In the genomic region with DNA sequence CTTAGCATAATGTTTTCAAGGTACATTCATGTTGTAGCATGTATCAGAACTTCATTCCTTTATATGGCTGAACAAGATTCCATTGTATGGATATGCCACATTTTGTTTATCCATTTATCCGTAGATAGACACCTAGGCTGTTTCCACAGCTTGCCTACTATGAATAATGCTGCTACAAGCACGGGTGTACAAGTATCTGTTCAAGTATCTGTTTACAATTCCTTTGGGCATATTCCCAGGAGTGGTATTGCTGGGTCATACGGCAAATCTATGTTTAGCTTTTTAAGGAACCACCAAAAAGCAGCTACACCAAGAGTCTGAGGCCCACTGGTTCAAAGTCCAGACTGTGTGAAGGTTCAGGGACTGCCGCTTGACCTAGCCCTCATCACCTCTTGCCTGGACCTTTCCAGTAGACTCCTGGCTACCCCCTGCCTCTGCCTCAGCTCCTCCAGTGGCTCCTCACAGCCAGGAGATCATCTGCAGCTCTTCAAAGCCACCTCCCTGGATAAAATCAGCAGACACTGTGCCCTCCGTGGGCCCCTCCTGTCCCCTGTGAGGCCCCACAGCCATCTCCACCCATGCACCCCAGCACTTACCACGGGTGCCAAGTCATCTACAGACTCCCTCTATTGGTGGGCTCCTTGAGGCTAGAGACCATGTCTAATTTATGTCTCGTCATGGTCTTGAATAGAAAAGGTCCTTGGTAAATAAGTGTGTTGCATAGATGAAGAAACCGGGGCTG, we compare ENCODE assay signal across 15 cellular contexts.
A peak's percentile ranks its signal among the peaks of the same experiment; 100 is the strongest.
DNase-seq lines count a peak whose midpoint lies in the region; ATAC-seq and TF ChIP-seq lines count a peak whose summit lies in the region.
"Had no signal": no experiment of that assay in that cellular context is flagged by ENCODE, and none has a peak within 500 bp of the region (broad histone marks: within the 10 kb centered on the region; RNA-seq: fewer than 3 reads in every experiment).

No MANE protein-coding gene starts in this region.

- H3K4me3 ChIP-seq in HEK293 (ENCODE audit: low read depth, low read length): no peak overlapping the region
- H3K4me3 ChIP-seq in hepatocyte: no peak overlapping the region
- H3K4me3 ChIP-seq in gastrocnemius medialis: no peak overlapping the region
- no peak overlapping the region for H3K4me3 ChIP-seq in colonic mucosa
- H3K4me3 ChIP-seq: ovary, stomach had no signal

- intact Hi-C loops in gastrocnemius medialis (cut with DNase I; ENCODE audit: low total_unique reads) (loop anchor here (10.0 kb wide), 1 partner anchor 224 kb away; no protein-coding TSS in a partner anchor), colonic mucosa (cut with DNase I) (no loop called here)

- POLR2A ChIA-PET in HEK293 (lab: Yijun Ruan, JAX): no interaction called here

- in situ Hi-C loops in gastrocnemius medialis (cut with MboI; ENCODE audit: low sequenced_read_pairs in 4 of 4): loop anchor here in 2 of 4 donors (10.0 to 25.0 kb wide), 2 partner anchors 144 to 146 kb away; no protein-coding TSS in a partner anchor

- H2AFZ ChIP-seq in hepatocyte: no peak overlapping the region

- TF ChIP-seq POLR2A in gastrocnemius medialis (IDR thresholded peaks at IDR 0.05): peak; percentile 55 to 87

- H4K20me1 ChIP-seq in hepatocyte (ENCODE audit: insufficient read depth, poor library complexity, severe bottlenecking): no peaks in the 10 kb centered on the region

- DNase-seq in caudate nucleus (lab: John Stamatoyannopoulos, UW) (peak in 1 of 61 donors; percentile 5), hepatocyte (ENCODE audit: low spot score) (no peak), gastrocnemius medialis (peak; percentile 55 to 57), NCI-H82 treated with DMSO at 0.1 percent for 48 hours (lab: John Stamatoyannopoulos, UW; ENCODE audit: unreplicated experiment) (no peak), AML-193 (lab: John Stamatoyannopoulos, UW) (no peak), colonic mucosa (no peak), NCI-H1694 (lab: John Stamatoyannopoulos, UW) (no peak)
- DNase-seq: activated CD4-positive, CD25-positive, alpha-beta regulatory T cell; effector CD4-positive, alpha-beta T cell; MV-4-11; NCI-H2029 treated with DMSO at 0.1 percent for 48 hours; stomach; T-cell had no signal

- H3K9me3 ChIP-seq in HEK293 (ENCODE audit: control insufficient read depth, insufficient read depth, low read depth, low read length) (no peaks in the 10 kb centered on the region), hepatocyte (ENCODE audit: low read depth) (no peaks in the 10 kb centered on the region), gastrocnemius medialis (no peaks in the 10 kb centered on the region), colonic mucosa (no peaks in the 10 kb centered on the region)
- H3K9me3 ChIP-seq: ovary, stomach had no signal

- H3K9ac ChIP-seq in colonic mucosa (ENCODE audit: low read depth in 2 of 2, low read length in 2 of 2): no peak overlapping the region

- no peaks in the 10 kb centered on the region for H3K79me2 ChIP-seq in hepatocyte

- no peaks in the 10 kb centered on the region for H3K27me3 ChIP-seq in hepatocyte
- no peaks in the 10 kb centered on the region for H3K27me3 ChIP-seq in gastrocnemius medialis
- H3K27me3 ChIP-seq in colonic mucosa: no peaks in the 10 kb centered on the region
- H3K27me3 ChIP-seq: ovary, stomach had no signal

- ATAC-seq in gastrocnemius medialis: peak; percentile 69 to 85
- ATAC-seq: T-cell had no signal

- no peak for TF ChIP-seq CTCF in HEK293 (tag by site-specific recombination; IDR thresholded peaks at IDR 0.05)
- no peak for TF ChIP-seq CTCF in hepatocyte (IDR thresholded peaks at IDR 0.05; ENCODE audit: poor library complexity)
- TF ChIP-seq CTCF in gastrocnemius medialis (IDR thresholded peaks at IDR 0.05 in 4 of 5, conservative IDR thresholded peaks at IDR 0.05 in 1 of 5): no peak
- no peak for TF ChIP-seq CTCF in colonic mucosa (IDR thresholded peaks at IDR 0.05)

- H3K36me3 ChIP-seq in HEK293 (ENCODE audit: control insufficient read depth in 2 of 2, insufficient read depth in 1 of 2, low read length in 2 of 2): no peaks in the 10 kb centered on the region
- H3K36me3 ChIP-seq in hepatocyte (replicated peaks; ENCODE audit: insufficient read depth, low read depth): no peaks in the 10 kb centered on the region
- H3K36me3 ChIP-seq in gastrocnemius medialis: no peaks in the 10 kb centered on the region
- no peaks in the 10 kb centered on the region for H3K36me3 ChIP-seq in colonic mucosa
- H3K36me3 ChIP-seq: ovary, stomach had no signal

- H3K27ac ChIP-seq in HEK293 (ENCODE audit: extremely low read depth, low read depth, low read length): no peak overlapping the region
- H3K27ac ChIP-seq in caudate nucleus (ENCODE audit: low read depth, low read length): peak overlapping the region; percentile 86
- H3K27ac ChIP-seq in hepatocyte: no peak overlapping the region
- peak overlapping the region; percentile 93 to 98 (median 96) for H3K27ac ChIP-seq in gastrocnemius medialis
- H3K27ac ChIP-seq in colonic mucosa: no peak overlapping the region
- H3K27ac ChIP-seq: ovary had no signal

- H3K9me2 ChIP-seq in hepatocyte (replicated peaks; ENCODE audit: insufficient read depth): no peaks in the 10 kb centered on the region

- CTCF ChIA-PET in HEK293 (lab: Yijun Ruan, JAX): no interaction called here

- 55% methylated on average over 8 of the region's 8 CpGs for WGBS in hepatocyte (ENCODE audit: low lambda C conversion rate, missing lambda C conversion rate)

- H3K4me1 ChIP-seq in HEK293 (ENCODE audit: control insufficient read depth, insufficient read depth, low read length) (no peaks in the 10 kb centered on the region), hepatocyte (ENCODE audit: insufficient read depth) (peaks cover 24% of the 10 kb centered on the region), gastrocnemius medialis (peaks cover 57 to 70% of the 10 kb centered on the region in 2 donors), colonic mucosa (no peaks in the 10 kb centered on the region)

- H3K4me2 ChIP-seq in hepatocyte: peak overlapping the region; percentile 32

TF ChIP-seq in HEK293, 187 proteins besides CTCF, POLR2A, EP300 and RAD21:
- TF ChIP-seq ZNF335 (tag by site-specific recombination; conservative IDR thresholded peaks at IDR 0.05) (no peak), ZNF692 (tag by site-specific recombination; IDR thresholded peaks at IDR 0.05) (0 out of 2 replicates have a peak, but pooled peaks have one; percentile 16), ZNF155 (tag by site-specific recombination; IDR thresholded peaks at IDR 0.05) (no peak), ZNF549 (tag by site-specific recombination; IDR thresholded peaks at IDR 0.05) (no peak), YY1 (tag by site-specific recombination; IDR thresholded peaks at IDR 0.05) (no peak), ZNF214 (tag by site-specific recombination; IDR thresholded peaks at IDR 0.05; ENCODE audit: borderline replicate concordance) (no peak), IKZF3 (tag by site-specific recombination; IDR thresholded peaks at IDR 0.05) (no peak), ZNF677 (tag by site-specific recombination; IDR thresholded peaks at IDR 0.05) (no peak)
- TF ChIP-seq, protein P1, sequence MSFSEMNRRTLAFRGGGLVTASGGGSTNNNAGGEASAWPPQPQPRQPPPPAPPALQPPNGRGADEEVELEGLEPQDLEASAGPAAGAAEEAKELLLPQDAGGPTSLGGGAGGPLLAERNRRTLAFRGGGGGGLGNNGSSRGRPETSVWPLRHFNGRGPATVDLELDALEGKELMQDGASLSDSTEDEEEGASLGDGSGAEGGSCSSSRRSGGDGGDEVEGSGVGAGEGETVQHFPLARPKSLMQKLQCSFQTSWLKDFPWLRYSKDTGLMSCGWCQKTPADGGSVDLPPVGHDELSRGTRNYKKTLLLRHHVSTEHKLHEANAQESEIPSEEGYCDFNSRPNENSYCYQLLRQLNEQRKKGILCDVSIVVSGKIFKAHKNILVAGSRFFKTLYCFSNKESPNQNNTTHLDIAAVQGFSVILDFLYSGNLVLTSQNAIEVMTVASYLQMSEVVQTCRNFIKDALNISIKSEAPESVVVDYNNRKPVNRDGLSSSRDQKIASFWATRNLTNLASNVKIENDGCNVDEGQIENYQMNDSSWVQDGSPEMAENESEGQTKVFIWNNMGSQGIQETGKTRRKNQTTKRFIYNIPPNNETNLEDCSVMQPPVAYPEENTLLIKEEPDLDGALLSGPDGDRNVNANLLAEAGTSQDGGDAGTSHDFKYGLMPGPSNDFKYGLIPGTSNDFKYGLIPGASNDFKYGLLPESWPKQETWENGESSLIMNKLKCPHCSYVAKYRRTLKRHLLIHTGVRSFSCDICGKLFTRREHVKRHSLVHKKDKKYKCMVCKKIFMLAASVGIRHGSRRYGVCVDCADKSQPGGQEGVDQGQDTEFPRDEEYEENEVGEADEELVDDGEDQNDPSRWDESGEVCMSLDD (tag by site-specific recombination; IDR thresholded peaks at IDR 0.05): no peak
TF ChIP-seq in HEK293: peak in this region for 1.

Comparison
In these comparisons a context has a peak if more than half of its experiments do, and no peak if none do; other contexts are left out.
1. H3K27ac ChIP-seq: peak in caudate nucleus (single experiment) and gastrocnemius medialis (4 of 4); none in HEK293 (single experiment), hepatocyte (single experiment) and colonic mucosa (single experiment).
2. DNase-seq: peak in gastrocnemius medialis (2 of 2); none in hepatocyte (single experiment), NCI-H82 treated with DMSO at 0.1 percent for 48 hours (single experiment), AML-193 (0 of 2), colonic mucosa (single experiment) and NCI-H1694 (single experiment).